ENCODE assay signal across 29 cellular contexts in genomic region chr10:6364283-6364682, GRCh38.
"Had no signal": no experiment of that assay in that cellular context is flagged by ENCODE, and none has a peak within 500 bp of the region (broad histone marks: within the 10 kb centered on the region; RNA-seq: fewer than 3 reads in every experiment).

No MANE protein-coding gene starts in this region.

- H3K4me3 Mint-ChIP-seq: effector memory CD8-positive, alpha-beta T cell; immature natural killer cell; memory B cell; mesothelial cell of epicardium; naive B cell; natural killer cell treated with Interleukin-12 subunit alpha and Interleukin-12 subunit beta and Interleukin-15 and Interleukin-18, amount 100 ng/mL, for 72 hours; neural progenitor cell; stimulated activated effector memory CD8-positive, alpha-beta T cell treated with anti-CD3 and anti-CD28 coated beads, Interleukin-12 subunit alpha, Interleukin-12 subunit beta, amount 100 ng/mL, for 72 hours; type B pancreatic cell had no signal

- H3K27me3 ChIP-seq: esophagus squamous epithelium, heart right ventricle, neural progenitor cell, testis, tibial artery had no signal

- H3K36me3 ChIP-seq: esophagus squamous epithelium, heart right ventricle, neural progenitor cell had no signal

- H3K4me1 ChIP-seq: testis, tibial artery had no signal

- H3K27me3 Mint-ChIP-seq: progenitor cell of endocrine pancreas had no signal

- H2AFZ ChIP-seq: neural progenitor cell had no signal

- H3K27ac ChIP-seq: heart right ventricle, neural progenitor cell, testis, tibial artery had no signal

- H3K4me3 ChIP-seq: esophagus squamous epithelium, heart right ventricle, lung, mucosa of descending colon, neural progenitor cell, smooth muscle cell, testis, tibial artery had no signal

- H3K9me3 ChIP-seq: esophagus squamous epithelium, testis, tibial artery had no signal

- H3K4me2 ChIP-seq: neural progenitor cell, smooth muscle cell had no signal

- H3K9ac ChIP-seq: neural progenitor cell, parathyroid adenoma had no signal

- ATAC-seq: effector memory CD8-positive, alpha-beta T cell; mucosa of descending colon; natural killer cell treated with Interleukin-12 subunit alpha and Interleukin-12 subunit beta and Interleukin-15 and Interleukin-18, amount 100 ng/mL, for 72 hours; sciatic nerve; stimulated activated effector memory CD8-positive, alpha-beta T cell treated with anti-CD3 and anti-CD28 coated beads, Interleukin-12 subunit alpha, Interleukin-12 subunit beta, amount 100 ng/mL, for 72 hours had no signal

- DNase-seq: cerebellar nuclear complex; cortex of kidney; effector memory CD8-positive, alpha-beta T cell; esophagus squamous epithelium; foreskin melanocyte; glutamatergic neuron; hypothalamus; immature natural killer cell; mucosa of descending colon; naive B cell; stimulated activated CD4-positive, alpha-beta T cell treated with anti-CD3 and anti-CD28 coated beads, Interleukin-12 subunit alpha, Interleukin-12 subunit beta, amount 100 ng/mL, for 4 hours; stimulated activated CD4-positive, alpha-beta T cell treated with anti-CD3 and anti-CD28 coated beads, Interleukin-1b, Interleukin-23, amount 100 ng/mL, for 48 hours; stimulated activated CD4-positive, alpha-beta T cell treated with anti-CD3 and anti-CD28 coated beads, Interleukin-4, amount 100 ng/mL, for 1 hour; stimulated activated naive CD4-positive, alpha-beta T cell treated with Interleukin-2 at 50 U/mL for 16 hours; substantia nigra; testis; tibial artery had no signal

- H3K4me1 Mint-ChIP-seq: immature natural killer cell; memory B cell; stimulated activated effector memory CD8-positive, alpha-beta T cell treated with anti-CD3 and anti-CD28 coated beads, Interleukin-12 subunit alpha, Interleukin-12 subunit beta, amount 100 ng/mL, for 72 hours had no signal

- H3K36me3 Mint-ChIP-seq: neural progenitor cell; stimulated activated effector memory CD8-positive, alpha-beta T cell treated with anti-CD3 and anti-CD28 coated beads, Interleukin-12 subunit alpha, Interleukin-12 subunit beta, amount 100 ng/mL, for 72 hours; type B pancreatic cell had no signal

- H3K27ac Mint-ChIP-seq: effector memory CD8-positive, alpha-beta T cell; immature natural killer cell; memory B cell; mesothelial cell of epicardium; naive B cell; natural killer cell treated with Interleukin-12 subunit alpha and Interleukin-12 subunit beta and Interleukin-15 and Interleukin-18, amount 100 ng/mL, for 72 hours; neural progenitor cell; stimulated activated effector memory CD8-positive, alpha-beta T cell treated with anti-CD3 and anti-CD28 coated beads, Interleukin-12 subunit alpha, Interleukin-12 subunit beta, amount 100 ng/mL, for 72 hours; type B pancreatic cell had no signal
